Comparison of ENCODE assay signal across 1 cellular context in the genomic region with DNA sequence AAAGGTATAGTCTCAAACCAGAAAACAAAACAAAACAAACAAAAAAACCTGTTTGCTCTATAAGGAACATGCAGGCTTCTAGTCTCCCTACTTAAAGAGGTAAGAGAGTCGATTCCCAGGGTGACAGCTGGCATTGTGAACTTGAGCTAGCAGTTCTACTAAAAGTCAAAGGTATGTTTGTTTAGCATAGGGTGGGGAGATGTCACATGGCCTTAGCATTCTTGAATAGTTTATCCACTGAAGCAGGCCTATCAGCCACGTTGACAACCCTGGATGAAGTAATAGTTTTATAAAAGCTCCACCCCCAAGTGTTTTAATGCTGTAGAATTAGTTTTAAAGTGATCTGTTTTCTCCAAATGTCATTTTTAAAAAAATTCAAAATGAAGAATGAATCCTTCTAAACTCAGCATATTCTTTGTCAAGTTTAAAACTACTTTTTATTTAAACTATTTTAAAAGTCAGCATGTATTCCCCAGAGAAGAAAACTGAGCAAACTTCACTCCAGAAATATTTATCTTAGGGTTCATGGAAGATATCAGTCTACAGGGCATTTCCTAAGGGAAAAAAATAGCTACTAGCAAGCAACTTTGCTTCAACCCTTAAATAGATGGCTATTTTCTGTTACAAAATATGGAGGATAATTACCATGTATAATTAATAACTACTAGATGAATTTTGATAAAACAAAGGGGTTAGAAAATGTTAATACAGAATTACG.
TF ChIP-seq lines count a peak whose summit lies in the region.

No MANE protein-coding gene starts in this region.

TF ChIP-seq in HepG2, 621 proteins besides CTCF, POLR2A, EP300 and RAD21 (continued from another document and continues in another):
- TF ChIP-seq, protein P1, sequence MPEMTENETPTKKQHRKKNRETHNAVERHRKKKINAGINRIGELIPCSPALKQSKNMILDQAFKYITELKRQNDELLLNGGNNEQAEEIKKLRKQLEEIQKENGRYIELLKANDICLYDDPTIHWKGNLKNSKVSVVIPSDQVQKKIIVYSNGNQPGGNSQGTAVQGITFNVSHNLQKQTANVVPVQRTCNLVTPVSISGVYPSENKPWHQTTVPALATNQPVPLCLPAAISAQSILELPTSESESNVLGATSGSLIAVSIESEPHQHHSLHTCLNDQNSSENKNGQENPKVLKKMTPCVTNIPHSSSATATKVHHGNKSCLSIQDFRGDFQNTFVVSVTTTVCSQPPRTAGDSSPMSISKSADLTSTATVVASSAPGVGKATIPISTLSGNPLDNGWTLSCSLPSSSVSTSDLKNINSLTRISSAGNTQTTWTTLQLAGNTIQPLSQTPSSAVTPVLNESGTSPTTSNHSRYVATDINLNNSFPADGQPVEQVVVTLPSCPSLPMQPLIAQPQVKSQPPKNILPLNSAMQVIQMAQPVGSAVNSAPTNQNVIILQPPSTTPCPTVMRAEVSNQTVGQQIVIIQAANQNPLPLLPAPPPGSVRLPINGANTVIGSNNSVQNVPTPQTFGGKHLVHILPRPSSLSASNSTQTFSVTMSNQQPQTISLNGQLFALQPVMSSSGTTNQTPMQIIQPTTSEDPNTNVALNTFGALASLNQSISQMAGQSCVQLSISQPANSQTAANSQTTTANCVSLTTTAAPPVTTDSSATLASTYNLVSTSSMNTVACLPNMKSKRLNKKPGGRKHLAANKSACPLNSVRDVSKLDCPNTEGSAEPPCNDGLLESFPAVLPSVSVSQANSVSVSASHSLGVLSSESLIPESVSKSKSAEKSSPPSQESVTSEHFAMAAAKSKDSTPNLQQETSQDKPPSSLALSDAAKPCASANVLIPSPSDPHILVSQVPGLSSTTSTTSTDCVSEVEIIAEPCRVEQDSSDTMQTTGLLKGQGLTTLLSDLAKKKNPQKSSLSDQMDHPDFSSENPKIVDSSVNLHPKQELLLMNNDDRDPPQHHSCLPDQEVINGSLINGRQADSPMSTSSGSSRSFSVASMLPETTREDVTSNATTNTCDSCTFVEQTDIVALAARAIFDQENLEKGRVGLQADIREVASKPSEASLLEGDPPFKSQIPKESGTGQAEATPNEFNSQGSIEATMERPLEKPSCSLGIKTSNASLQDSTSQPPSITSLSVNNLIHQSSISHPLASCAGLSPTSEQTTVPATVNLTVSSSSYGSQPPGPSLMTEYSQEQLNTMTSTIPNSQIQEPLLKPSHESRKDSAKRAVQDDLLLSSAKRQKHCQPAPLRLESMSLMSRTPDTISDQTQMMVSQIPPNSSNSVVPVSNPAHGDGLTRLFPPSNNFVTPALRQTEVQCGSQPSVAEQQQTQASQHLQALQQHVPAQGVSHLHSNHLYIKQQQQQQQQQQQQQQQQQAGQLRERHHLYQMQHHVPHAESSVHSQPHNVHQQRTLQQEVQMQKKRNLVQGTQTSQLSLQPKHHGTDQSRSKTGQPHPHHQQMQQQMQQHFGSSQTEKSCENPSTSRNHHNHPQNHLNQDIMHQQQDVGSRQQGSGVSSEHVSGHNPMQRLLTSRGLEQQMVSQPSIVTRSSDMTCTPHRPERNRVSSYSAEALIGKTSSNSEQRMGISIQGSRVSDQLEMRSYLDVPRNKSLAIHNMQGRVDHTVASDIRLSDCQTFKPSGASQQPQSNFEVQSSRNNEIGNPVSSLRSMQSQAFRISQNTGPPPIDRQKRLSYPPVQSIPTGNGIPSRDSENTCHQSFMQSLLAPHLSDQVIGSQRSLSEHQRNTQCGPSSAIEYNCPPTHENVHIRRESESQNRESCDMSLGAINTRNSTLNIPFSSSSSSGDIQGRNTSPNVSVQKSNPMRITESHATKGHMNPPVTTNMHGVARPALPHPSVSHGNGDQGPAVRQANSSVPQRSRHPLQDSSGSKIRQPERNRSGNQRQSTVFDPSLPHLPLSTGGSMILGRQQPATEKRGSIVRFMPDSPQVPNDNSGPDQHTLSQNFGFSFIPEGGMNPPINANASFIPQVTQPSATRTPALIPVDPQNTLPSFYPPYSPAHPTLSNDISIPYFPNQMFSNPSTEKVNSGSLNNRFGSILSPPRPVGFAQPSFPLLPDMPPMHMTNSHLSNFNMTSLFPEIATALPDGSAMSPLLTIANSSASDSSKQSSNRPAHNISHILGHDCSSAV (CRISPR knock-in tag; IDR thresholded peaks at IDR 0.05; ENCODE audit: borderline replicate concordance): no peak
- TF ChIP-seq ZNF703 (CRISPR knock-in tag; IDR thresholded peaks at IDR 0.05; ENCODE audit: borderline replicate concordance) (no peak), ZBTB8A (CRISPR knock-in tag; IDR thresholded peaks at IDR 0.05; ENCODE audit: borderline replicate concordance, low read depth) (no peak), ZNF430 (CRISPR knock-in tag; IDR thresholded peaks at IDR 0.05) (no peak), MTA1 (CRISPR knock-in tag; IDR thresholded peaks at IDR 0.05; ENCODE audit: borderline replicate concordance) (no peak), CERS6 (CRISPR knock-in tag; IDR thresholded peaks at IDR 0.05) (no peak), SRSF1 (optimal IDR thresholded peaks at IDR 0.05; ENCODE audit: low read depth, low read length) (no peak), PAF1 (CRISPR knock-in tag; IDR thresholded peaks at IDR 0.05) (no peak), HCFC1 (IDR thresholded peaks at IDR 0.05; ENCODE audit: low read depth, low read length) (no peak), DMAP1 (CRISPR knock-in tag; IDR thresholded peaks at IDR 0.05) (peak; percentile 61; the same call in 1 of the 2 replicates), RBM39 (IDR thresholded peaks at IDR 0.05; ENCODE audit: low read depth, low read length, poor library complexity, severe bottlenecking) (no peak), ZNF317 (CRISPR knock-in tag; IDR thresholded peaks at IDR 0.05) (no peak), FOXC1 (CRISPR knock-in tag; IDR thresholded peaks at IDR 0.05; ENCODE audit: borderline replicate concordance) (no peak), ZBTB25 (CRISPR knock-in tag; IDR thresholded peaks at IDR 0.05) (no peak), E2F5 (CRISPR knock-in tag; conservative IDR thresholded peaks at IDR 0.05) (no peak), ZNF451 (CRISPR knock-in tag; IDR thresholded peaks at IDR 0.05) (no peak), KDM1A (CRISPR knock-in tag; IDR thresholded peaks at IDR 0.05) (no peak), SOX5 (CRISPR knock-in tag; IDR thresholded peaks at IDR 0.05; ENCODE audit: borderline replicate concordance) (peak; percentile 78; the same call in 1 of the 2 replicates)
- TF ChIP-seq, protein P2, sequence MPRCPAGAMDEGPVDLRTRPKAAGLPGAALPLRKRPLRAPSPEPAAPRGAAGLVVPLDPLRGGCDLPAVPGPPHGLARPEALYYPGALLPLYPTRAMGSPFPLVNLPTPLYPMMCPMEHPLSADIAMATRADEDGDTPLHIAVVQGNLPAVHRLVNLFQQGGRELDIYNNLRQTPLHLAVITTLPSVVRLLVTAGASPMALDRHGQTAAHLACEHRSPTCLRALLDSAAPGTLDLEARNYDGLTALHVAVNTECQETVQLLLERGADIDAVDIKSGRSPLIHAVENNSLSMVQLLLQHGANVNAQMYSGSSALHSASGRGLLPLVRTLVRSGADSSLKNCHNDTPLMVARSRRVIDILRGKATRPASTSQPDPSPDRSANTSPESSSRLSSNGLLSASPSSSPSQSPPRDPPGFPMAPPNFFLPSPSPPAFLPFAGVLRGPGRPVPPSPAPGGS (CRISPR knock-in tag; IDR thresholded peaks at IDR 0.05): no peak
- TF ChIP-seq, protein P3, sequence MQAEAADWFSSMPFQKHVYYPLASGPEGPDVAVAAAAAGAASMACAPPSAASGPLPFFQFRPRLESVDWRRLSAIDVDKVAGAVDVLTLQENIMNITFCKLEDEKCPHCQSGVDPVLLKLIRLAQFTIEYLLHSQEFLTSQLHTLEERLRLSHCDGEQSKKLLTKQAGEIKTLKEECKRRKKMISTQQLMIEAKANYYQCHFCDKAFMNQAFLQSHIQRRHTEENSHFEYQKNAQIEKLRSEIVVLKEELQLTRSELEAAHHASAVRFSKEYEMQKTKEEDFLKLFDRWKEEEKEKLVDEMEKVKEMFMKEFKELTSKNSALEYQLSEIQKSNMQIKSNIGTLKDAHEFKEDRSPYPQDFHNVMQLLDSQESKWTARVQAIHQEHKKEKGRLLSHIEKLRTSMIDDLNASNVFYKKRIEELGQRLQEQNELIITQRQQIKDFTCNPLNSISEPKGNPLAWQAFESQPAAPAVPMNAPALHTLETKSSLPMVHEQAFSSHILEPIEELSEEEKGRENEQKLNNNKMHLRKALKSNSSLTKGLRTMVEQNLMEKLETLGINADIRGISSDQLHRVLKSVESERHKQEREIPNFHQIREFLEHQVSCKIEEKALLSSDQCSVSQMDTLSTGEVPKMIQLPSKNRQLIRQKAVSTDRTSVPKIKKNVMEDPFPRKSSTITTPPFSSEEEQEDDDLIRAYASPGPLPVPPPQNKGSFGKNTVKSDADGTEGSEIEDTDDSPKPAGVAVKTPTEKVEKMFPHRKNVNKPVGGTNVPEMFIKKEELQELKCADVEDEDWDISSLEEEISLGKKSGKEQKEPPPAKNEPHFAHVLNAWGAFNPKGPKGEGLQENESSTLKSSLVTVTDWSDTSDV (CRISPR knock-in tag; IDR thresholded peaks at IDR 0.05): no peak
- TF ChIP-seq, protein P4, sequence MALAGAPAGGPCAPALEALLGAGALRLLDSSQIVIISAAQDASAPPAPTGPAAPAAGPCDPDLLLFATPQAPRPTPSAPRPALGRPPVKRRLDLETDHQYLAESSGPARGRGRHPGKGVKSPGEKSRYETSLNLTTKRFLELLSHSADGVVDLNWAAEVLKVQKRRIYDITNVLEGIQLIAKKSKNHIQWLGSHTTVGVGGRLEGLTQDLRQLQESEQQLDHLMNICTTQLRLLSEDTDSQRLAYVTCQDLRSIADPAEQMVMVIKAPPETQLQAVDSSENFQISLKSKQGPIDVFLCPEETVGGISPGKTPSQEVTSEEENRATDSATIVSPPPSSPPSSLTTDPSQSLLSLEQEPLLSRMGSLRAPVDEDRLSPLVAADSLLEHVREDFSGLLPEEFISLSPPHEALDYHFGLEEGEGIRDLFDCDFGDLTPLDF (CRISPR knock-in tag; IDR thresholded peaks at IDR 0.05): no peak
- TF ChIP-seq, protein P5, sequence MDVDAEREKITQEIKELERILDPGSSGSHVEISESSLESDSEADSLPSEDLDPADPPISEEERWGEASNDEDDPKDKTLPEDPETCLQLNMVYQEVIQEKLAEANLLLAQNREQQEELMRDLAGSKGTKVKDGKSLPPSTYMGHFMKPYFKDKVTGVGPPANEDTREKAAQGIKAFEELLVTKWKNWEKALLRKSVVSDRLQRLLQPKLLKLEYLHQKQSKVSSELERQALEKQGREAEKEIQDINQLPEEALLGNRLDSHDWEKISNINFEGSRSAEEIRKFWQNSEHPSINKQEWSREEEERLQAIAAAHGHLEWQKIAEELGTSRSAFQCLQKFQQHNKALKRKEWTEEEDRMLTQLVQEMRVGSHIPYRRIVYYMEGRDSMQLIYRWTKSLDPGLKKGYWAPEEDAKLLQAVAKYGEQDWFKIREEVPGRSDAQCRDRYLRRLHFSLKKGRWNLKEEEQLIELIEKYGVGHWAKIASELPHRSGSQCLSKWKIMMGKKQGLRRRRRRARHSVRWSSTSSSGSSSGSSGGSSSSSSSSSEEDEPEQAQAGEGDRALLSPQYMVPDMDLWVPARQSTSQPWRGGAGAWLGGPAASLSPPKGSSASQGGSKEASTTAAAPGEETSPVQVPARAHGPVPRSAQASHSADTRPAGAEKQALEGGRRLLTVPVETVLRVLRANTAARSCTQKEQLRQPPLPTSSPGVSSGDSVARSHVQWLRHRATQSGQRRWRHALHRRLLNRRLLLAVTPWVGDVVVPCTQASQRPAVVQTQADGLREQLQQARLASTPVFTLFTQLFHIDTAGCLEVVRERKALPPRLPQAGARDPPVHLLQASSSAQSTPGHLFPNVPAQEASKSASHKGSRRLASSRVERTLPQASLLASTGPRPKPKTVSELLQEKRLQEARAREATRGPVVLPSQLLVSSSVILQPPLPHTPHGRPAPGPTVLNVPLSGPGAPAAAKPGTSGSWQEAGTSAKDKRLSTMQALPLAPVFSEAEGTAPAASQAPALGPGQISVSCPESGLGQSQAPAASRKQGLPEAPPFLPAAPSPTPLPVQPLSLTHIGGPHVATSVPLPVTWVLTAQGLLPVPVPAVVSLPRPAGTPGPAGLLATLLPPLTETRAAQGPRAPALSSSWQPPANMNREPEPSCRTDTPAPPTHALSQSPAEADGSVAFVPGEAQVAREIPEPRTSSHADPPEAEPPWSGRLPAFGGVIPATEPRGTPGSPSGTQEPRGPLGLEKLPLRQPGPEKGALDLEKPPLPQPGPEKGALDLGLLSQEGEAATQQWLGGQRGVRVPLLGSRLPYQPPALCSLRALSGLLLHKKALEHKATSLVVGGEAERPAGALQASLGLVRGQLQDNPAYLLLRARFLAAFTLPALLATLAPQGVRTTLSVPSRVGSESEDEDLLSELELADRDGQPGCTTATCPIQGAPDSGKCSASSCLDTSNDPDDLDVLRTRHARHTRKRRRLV (CRISPR knock-in tag; IDR thresholded peaks at IDR 0.05): no peak
- TF ChIP-seq, protein P6, sequence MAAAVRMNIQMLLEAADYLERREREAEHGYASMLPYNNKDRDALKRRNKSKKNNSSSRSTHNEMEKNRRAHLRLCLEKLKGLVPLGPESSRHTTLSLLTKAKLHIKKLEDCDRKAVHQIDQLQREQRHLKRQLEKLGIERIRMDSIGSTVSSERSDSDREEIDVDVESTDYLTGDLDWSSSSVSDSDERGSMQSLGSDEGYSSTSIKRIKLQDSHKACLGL (CRISPR knock-in tag; IDR thresholded peaks at IDR 0.05): no peak
